ENCODE assay signal across 8 cellular contexts in the genomic region with DNA sequence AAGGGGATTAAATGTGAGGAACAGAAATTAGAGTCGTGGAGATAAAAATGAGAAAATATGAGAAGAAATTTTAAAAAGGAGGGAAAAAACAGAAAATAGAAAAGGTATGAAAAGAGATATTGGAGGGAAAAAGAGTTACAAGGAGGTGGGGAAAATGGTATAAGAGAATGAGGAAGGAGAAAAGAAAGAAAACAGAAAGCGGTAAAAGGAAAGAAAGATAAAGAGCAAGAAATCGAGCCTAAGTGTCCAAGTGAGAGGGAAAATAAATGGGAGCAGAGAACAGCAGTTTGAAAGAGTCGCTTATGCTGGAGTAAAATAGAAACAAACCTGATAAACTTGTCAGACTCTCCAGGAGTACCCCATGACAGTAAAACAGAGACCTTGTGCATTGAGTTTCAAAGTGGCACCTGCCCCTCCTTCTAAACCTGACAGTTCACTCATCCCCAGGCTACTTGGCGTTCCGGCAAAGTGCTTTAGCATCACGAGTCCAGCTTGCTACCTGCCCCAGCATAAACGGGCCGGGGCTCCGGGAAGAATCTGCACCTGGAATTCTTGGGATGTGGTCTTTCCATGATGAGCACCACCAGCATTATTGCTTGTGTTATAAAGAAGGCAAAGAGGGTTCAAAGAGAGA. TPM values are rescaled to one million over a fixed set of nuclear protein-coding genes. Genes with fewer than 3 reads are reported as not detected.
DNase-seq lines count a peak whose midpoint lies in the region; ATAC-seq, FAIRE-seq and TF ChIP-seq lines count a peak whose summit lies in the region.

No MANE protein-coding gene starts in this region.

- H3K4me1 ChIP-seq in HepG2 (ENCODE audit: insufficient read depth, low read length) = peaks cover 24% of the 10 kb centered on the region
- peaks cover 0 to 7% (median 0%) of the 10 kb centered on the region in 4 donors for H3K4me1 ChIP-seq in right lobe of liver

- FAIRE-seq in HepG2 (lab: Jason Lieb, UNC) = no peak

- H3K36me3 ChIP-seq in HepG2 (replicated peaks in 1 of 2; ENCODE audit: control insufficient read depth in 1 of 2, insufficient read depth in 2 of 2, low read length in 2 of 2) (no peaks in the 10 kb centered on the region), right lobe of liver (no peaks in the 10 kb centered on the region)

- H3K4me3 ChIP-seq in HepG2 (replicated peaks in 1 of 3; ENCODE audit: insufficient read depth in 1 of 3, low read depth in 2 of 3, low read length in 3 of 3) = peak overlapping the region in 2 of 3 experiments; percentile 12 to 73; a peak in 3 of 6 replicates
- peak overlapping the region in 1 of 3 donors; percentile 6 for H3K4me3 ChIP-seq in right lobe of liver
- peak overlapping the region; percentile 84 for H3K4me3 ChIP-seq in iPS-18c (ENCODE audit: insufficient read depth, low read depth, low read length)

- BruUV-seq in HepG2 (replicated peaks; lab: Mats Ljungman, UMichigan) = no TSS peak

- no peak overlapping the region for H2AFZ ChIP-seq in HepG2 (ENCODE audit: low read length)

- intact Hi-C loops in HepG2 (cut with micrococcal nuclease; ENCODE audit: unreplicated experiment) (loop anchor here (2.0 to 5.0 kb wide), 3 partner anchors 41 to 201 kb away; no protein-coding TSS in a partner anchor), right lobe of liver (cut with DNase I) (no loop called here)
- intact Hi-C loops in activated CD8-positive, alpha-beta T cell treated with anti-CD3 and anti-CD28 coated beads for 36 hours (cut with micrococcal nuclease) = no loop called here

- DNase-seq in HepG2 (ENCODE audit: low spot score) = no peak
- DNase-seq in right lobe of liver = no peak
- DNase-seq in activated CD8-positive, alpha-beta T cell treated with anti-CD3 and anti-CD28 coated beads for 36 hours = peak; percentile 6
- peak; percentile 75 for DNase-seq in superior temporal gyrus (ENCODE audit: extremely low spot score)
- DNase-seq in NAMALWA (ENCODE audit: low spot score) = no peak
- no peak for DNase-seq in HuH-7 (ENCODE audit: low spot score)

- TF ChIP-seq EP300 in HepG2 (IDR thresholded peaks at IDR 0.05; ENCODE audit: low read depth in 2 of 2, low read length in 2 of 2) (no peak), HepG2 (CRISPR knock-in tag; IDR thresholded peaks at IDR 0.05; ENCODE audit: borderline replicate concordance) (no peak)

- H3K27me3 ChIP-seq in HepG2 (ENCODE audit: control insufficient read depth in 1 of 2, insufficient read depth in 2 of 2, low read length in 2 of 2) (peaks cover 0 to 35% of the 10 kb centered on the region in 2 experiments; a peak in 4 of 5 replicates), right lobe of liver (no peaks in the 10 kb centered on the region)

- H3K9ac ChIP-seq in HepG2 (ENCODE audit: insufficient read depth, low read depth, low read length) = no peak overlapping the region

- peaks cover 25% of the 10 kb centered on the region for H3K27me3 Mint-ChIP-seq in activated CD8-positive, alpha-beta T cell treated with anti-CD3 and anti-CD28 coated beads for 36 hours

- no peak for ATAC-seq in HepG2
- no peak for ATAC-seq in right lobe of liver
- ATAC-seq in activated CD8-positive, alpha-beta T cell treated with anti-CD3 and anti-CD28 coated beads for 36 hours = no peak
- no peak for ATAC-seq in HG03432 (IDR thresholded peaks at IDR 0.05; ENCODE audit: unreplicated experiment)

- H3K4me2 ChIP-seq in HepG2 (ENCODE audit: low read depth, low read length) = peak overlapping the region; percentile 99

- 16% methylated on average over 8 of the region's 10 CpGs for WGBS in HepG2 (ENCODE audit: low lambda C conversion rate)
- 14% methylated on average over 9 of the region's 10 CpGs for WGBS in right lobe of liver (ENCODE audit: insufficient coverage, low coverage, low lambda C conversion rate, missing lambda C conversion rate)

- no peak overlapping the region for H3K4me3 Mint-ChIP-seq in activated CD8-positive, alpha-beta T cell treated with anti-CD3 and anti-CD28 coated beads for 36 hours

- CTCF ChIA-PET in HepG2 (lab: Yijun Ruan, JAX; ENCODE audit: low intra/inter-chr PET ratio, low total read pairs) = no interaction called here
- CTCF ChIA-PET in activated CD8-positive, alpha-beta T cell treated with anti-CD3 and anti-CD28 coated beads for 36 hours (lab: Charles Lee) = no interaction called here

- H3K27ac ChIP-seq in HepG2 (ENCODE audit: extremely low read length, insufficient read depth, low read length) = no peak overlapping the region
- H3K27ac ChIP-seq in right lobe of liver = no peak overlapping the region

- peaks cover 20% of the 10 kb centered on the region for H3K4me1 Mint-ChIP-seq in activated CD8-positive, alpha-beta T cell treated with anti-CD3 and anti-CD28 coated beads for 36 hours (ENCODE audit: low read depth)

- POLR2A ChIA-PET in HepG2 (lab: Yijun Ruan, JAX) = no interaction called here
- POLR2A ChIA-PET in activated CD8-positive, alpha-beta T cell treated with anti-CD3 and anti-CD28 coated beads for 36 hours (lab: Charles Lee) = no interaction called here

- no peak for TF ChIP-seq CTCF in HepG2 (CRISPR knock-in tag; IDR thresholded peaks at IDR 0.05)
- no peak for TF ChIP-seq CTCF in right lobe of liver (IDR thresholded peaks at IDR 0.05)
- TF ChIP-seq CTCF in activated CD8-positive, alpha-beta T cell treated with anti-CD3 and anti-CD28 coated beads for 36 hours (IDR thresholded peaks at IDR 0.05) = no peak

- H3K9me3 ChIP-seq in HepG2 (ENCODE audit: low read length) = no peaks in the 10 kb centered on the region
- H3K9me3 ChIP-seq in right lobe of liver = no peaks in the 10 kb centered on the region
- no peaks in the 10 kb centered on the region for H3K9me3 ChIP-seq in iPS-18c (ENCODE audit: control insufficient read depth, insufficient read depth, low read length)

- no peak overlapping the region for H3K27ac Mint-ChIP-seq in activated CD8-positive, alpha-beta T cell treated with anti-CD3 and anti-CD28 coated beads for 36 hours

- no peaks in the 10 kb centered on the region for H4K20me1 ChIP-seq in HepG2 (ENCODE audit: insufficient read depth, low read length)

- no peaks in the 10 kb centered on the region for H3K79me2 ChIP-seq in HepG2 (ENCODE audit: insufficient read depth, low read length)

- H3K36me3 Mint-ChIP-seq in activated CD8-positive, alpha-beta T cell treated with anti-CD3 and anti-CD28 coated beads for 36 hours (ENCODE audit: low read depth) = no peaks in the 10 kb centered on the region

- no peak for TF ChIP-seq RAD21 in HepG2 (CRISPR knock-in tag; IDR thresholded peaks at IDR 0.05)

- in situ Hi-C loops in HepG2 (cut with HindIII; ENCODE audit: extremely low pct_ligation_motif_present, low pct_unique_long_range_greater_than_20kb) = no loop called here

- TF ChIP-seq POLR2A in HepG2 (IDR thresholded peaks at IDR 0.05; ENCODE audit: insufficient read depth in 1 of 2, low read depth in 2 of 2, low read length in 2 of 2) (no peak), right lobe of liver (IDR thresholded peaks at IDR 0.05) (no peak)

- no peaks in the 10 kb centered on the region for H3K9me3 Mint-ChIP-seq in activated CD8-positive, alpha-beta T cell treated with anti-CD3 and anti-CD28 coated beads for 36 hours

TF ChIP-seq in HepG2, 621 proteins besides CTCF, POLR2A, EP300 and RAD21 (continues in another document):
- TF ChIP-seq ZNF367 (CRISPR knock-in tag; IDR thresholded peaks at IDR 0.05; ENCODE audit: borderline replicate concordance) = no peak
- TF ChIP-seq SYNCRIP (IDR thresholded peaks at IDR 0.05; ENCODE audit: insufficient read depth, low read depth, low read length) = no peak
- TF ChIP-seq ZBTB1 (CRISPR knock-in tag; IDR thresholded peaks at IDR 0.05; ENCODE audit: borderline replicate concordance) = no peak
- no peak for TF ChIP-seq ZNF552 (CRISPR knock-in tag; IDR thresholded peaks at IDR 0.05; ENCODE audit: borderline replicate concordance)
- TF ChIP-seq ZNF44 (CRISPR knock-in tag; IDR thresholded peaks at IDR 0.05) = no peak

RNA-seq across cellular contexts. Expression of a gene that starts 0.6 kb away (rescaled TPM):
- total RNA-seq in HepG2 (2016; rRNA removed; fragmentation: Illumina TruSeq; extraction: Trizol) = not detected in 2 replicates
- not detected in 2 replicates for total RNA-seq in HepG2 (2016; cell fraction: cytosol; rRNA removed; fragmentation: Illumina TruSeq; extraction: Trizol; ENCODE audit: low read depth)
- 0.03 TPM in 1 of 2 replicates, not detected in the other for total RNA-seq in HepG2 (2016; cell fraction: insoluble cytoplasmic fraction; rRNA removed; fragmentation: Illumina TruSeq; extraction: Trizol)
- not detected in 2 replicates for total RNA-seq in HepG2 (2016; cell fraction: membrane; rRNA removed; fragmentation: Illumina TruSeq; extraction: Trizol)
- total RNA-seq in HepG2 (2016; cell fraction: nucleus; rRNA removed; fragmentation: Illumina TruSeq; extraction: Trizol) = not detected in 2 replicates
- polyA plus RNA-seq in HepG2 (2011; rRNA removed) = not detected in 2 replicates
- not detected in 2 replicates for polyA plus RNA-seq in HepG2 (2011; cell fraction: cytosol; rRNA removed)
- polyA plus RNA-seq in HepG2 (2011; cell fraction: nucleus; rRNA removed) = not detected in 2 replicates
- 0.01 TPM in 1 of 2 replicates, not detected in the other for polyA plus RNA-seq in HepG2 (2012)
- not detected in 2 replicates for polyA plus RNA-seq in HepG2 (2016; cell fraction: cytosol; fragmentation: Illumina TruSeq; extraction: Trizol; ENCODE audit: low read depth)
- not detected in 2 replicates for polyA plus RNA-seq in HepG2 (2016; cell fraction: insoluble cytoplasmic fraction; fragmentation: Illumina TruSeq; extraction: Trizol; ENCODE audit: low read depth)
- polyA plus RNA-seq in HepG2 (2016; cell fraction: membrane; fragmentation: Illumina TruSeq; extraction: Trizol; ENCODE audit: low read depth) = not detected in 2 replicates
- not detected in 2 replicates for polyA plus RNA-seq in HepG2 (2016; cell fraction: nucleus; fragmentation: Illumina TruSeq; extraction: Trizol; ENCODE audit: insufficient read depth, low read depth)
- 0.68 and 3.3 TPM in 2 replicates for polyA minus RNA-seq in HepG2 (2011; rRNA and poly(A)+ RNA removed; ENCODE audit: low replicate concordance)
- not detected in 2 replicates for polyA minus RNA-seq in HepG2 (2011; cell fraction: cytosol; rRNA and poly(A)+ RNA removed)
- polyA minus RNA-seq in HepG2 (2011; cell fraction: nucleus; rRNA and poly(A)+ RNA removed) = not detected in 2 replicates
- under 1 TPM; 0.02 to 0.31 (median 0.14) TPM for total RNA-seq in right lobe of liver
- not detected for total RNA-seq in activated CD8-positive, alpha-beta T cell treated with anti-CD3 and anti-CD28 coated beads for 36 hours

Comparison
In these comparisons a context has a peak if more than half of its experiments do, and no peak if none do; other contexts are left out.
1. DNase-seq: peak in activated CD8-positive, alpha-beta T cell treated with anti-CD3 and anti-CD28 coated beads for 36 hours (single experiment) and superior temporal gyrus (single experiment); none in HepG2 (single experiment), right lobe of liver (0 of 3), NAMALWA (single experiment) and HuH-7 (single experiment).